ENCODE assay signal across 1 cellular context in genomic region chr19:18291590-18292459, GRCh38.
A peak's percentile ranks its signal among the peaks of the same experiment; 100 is the strongest.
TF ChIP-seq lines count a peak whose summit lies in the region.

No MANE protein-coding gene starts in this region.

TF ChIP-seq in HepG2, 621 proteins besides CTCF, POLR2A, EP300 and RAD21 (continued from another document and continues in another):
- no peak for TF ChIP-seq MLXIP (CRISPR knock-in tag; IDR thresholded peaks at IDR 0.05; ENCODE audit: borderline replicate concordance)
- TF ChIP-seq PAXIP1 (CRISPR knock-in tag; conservative IDR thresholded peaks at IDR 0.05) = peak; percentile 76
- TF ChIP-seq ZNF83 (CRISPR knock-in tag; IDR thresholded peaks at IDR 0.05; ENCODE audit: borderline replicate concordance) = no peak
- no peak for TF ChIP-seq TGIF2 (CRISPR knock-in tag; IDR thresholded peaks at IDR 0.05)
- TF ChIP-seq ZNF292 (CRISPR knock-in tag; IDR thresholded peaks at IDR 0.05; ENCODE audit: borderline replicate concordance, low read depth) = no peak
- TF ChIP-seq RNF219 (CRISPR knock-in tag; IDR thresholded peaks at IDR 0.05) = no peak
- no peak for TF ChIP-seq ZNF569 (CRISPR knock-in tag; IDR thresholded peaks at IDR 0.05; ENCODE audit: borderline replicate concordance)
- no peak for TF ChIP-seq ZNF143 (CRISPR knock-in tag; IDR thresholded peaks at IDR 0.05)
- no peak for TF ChIP-seq CBX2 (IDR thresholded peaks at IDR 0.05; ENCODE audit: low read depth, low read length)
- TF ChIP-seq CBX2 (CRISPR knock-in tag; IDR thresholded peaks at IDR 0.05; ENCODE audit: low read depth) = no peak
- TF ChIP-seq RORA (CRISPR knock-in tag; IDR thresholded peaks at IDR 0.05) = no peak
- no peak for TF ChIP-seq EED (CRISPR knock-in tag; IDR thresholded peaks at IDR 0.05)
- no peak for TF ChIP-seq PAF1 (CRISPR knock-in tag; IDR thresholded peaks at IDR 0.05)
- no peak for TF ChIP-seq GTF2F1 (IDR thresholded peaks at IDR 0.05; ENCODE audit: low read length)
- TF ChIP-seq ZNF841 (CRISPR knock-in tag; IDR thresholded peaks at IDR 0.05; ENCODE audit: borderline replicate concordance) = no peak
- TF ChIP-seq ZNF646 (CRISPR knock-in tag; IDR thresholded peaks at IDR 0.05) = no peak
- TF ChIP-seq DNMT3B (CRISPR knock-in tag; conservative IDR thresholded peaks at IDR 0.05) = no peak
- no peak for TF ChIP-seq KLF15 (CRISPR knock-in tag; IDR thresholded peaks at IDR 0.05; ENCODE audit: borderline replicate concordance)
- TF ChIP-seq PREB (CRISPR knock-in tag; IDR thresholded peaks at IDR 0.05) = no peak
- no peak for TF ChIP-seq BRCA1 (CRISPR knock-in tag; IDR thresholded peaks at IDR 0.05)
- TF ChIP-seq MATR3 (CRISPR knock-in tag; IDR thresholded peaks at IDR 0.05) = no peak
- TF ChIP-seq ZNF251 (CRISPR knock-in tag; IDR thresholded peaks at IDR 0.05) = no peak
- TF ChIP-seq HMGA1 (CRISPR knock-in tag; conservative IDR thresholded peaks at IDR 0.05) = no peak
- 0 out of 2 replicates have a peak, but pooled peaks have one; percentile 47 for TF ChIP-seq ZNF343 (CRISPR knock-in tag; IDR thresholded peaks at IDR 0.05)
- no peak for TF ChIP-seq PHB2 (IDR thresholded peaks at IDR 0.05; ENCODE audit: partially characterized antibody)
- TF ChIP-seq ZNF44 (CRISPR knock-in tag; IDR thresholded peaks at IDR 0.05) = no peak
- no peak; the same call in 1 of the 2 replicates for TF ChIP-seq ZBTB33 (CRISPR knock-in tag; IDR thresholded peaks at IDR 0.05)
- no peak for TF ChIP-seq ASH2L (IDR thresholded peaks at IDR 0.05; ENCODE audit: insufficient read length, low read depth, low read length)
- no peak for TF ChIP-seq AFF4 (CRISPR knock-in tag; IDR thresholded peaks at IDR 0.05)
- no peak for TF ChIP-seq ZNF672 (CRISPR knock-in tag; IDR thresholded peaks at IDR 0.05)
- no peak for TF ChIP-seq ZNF850 (CRISPR knock-in tag; conservative IDR thresholded peaks at IDR 0.05)
- no peak for TF ChIP-seq HOXA5 (CRISPR knock-in tag; IDR thresholded peaks at IDR 0.05)
- peak; percentile 45; the same call in 1 of the 2 replicates for TF ChIP-seq IRF2 (CRISPR knock-in tag; IDR thresholded peaks at IDR 0.05)
- TF ChIP-seq ZNF484 (CRISPR knock-in tag; IDR thresholded peaks at IDR 0.05; ENCODE audit: borderline replicate concordance, low read depth) = no peak
- peak; percentile 100 for TF ChIP-seq ZSCAN29 (CRISPR knock-in tag; conservative IDR thresholded peaks at IDR 0.05)
- peak; percentile 71; the same call in 1 of the 2 replicates for TF ChIP-seq ZSCAN22 (CRISPR knock-in tag; IDR thresholded peaks at IDR 0.05)
- TF ChIP-seq PHF8 (CRISPR knock-in tag; IDR thresholded peaks at IDR 0.05) = peak; percentile 40; the same call in 1 of the 2 replicates
- no peak for TF ChIP-seq ZNF570 (CRISPR knock-in tag; IDR thresholded peaks at IDR 0.05; ENCODE audit: borderline replicate concordance)
- peak; percentile 78 for TF ChIP-seq ZNF891 (CRISPR knock-in tag; IDR thresholded peaks at IDR 0.05)
- TF ChIP-seq ZNF260 (CRISPR knock-in tag; IDR thresholded peaks at IDR 0.05; ENCODE audit: borderline replicate concordance, low read depth) = no peak
